26 cellular contexts compared by ENCODE assay signal in genomic region chr5:112189328-112189840, GRCh38.
"Had no signal": no experiment of that assay in that cellular context is flagged by ENCODE, and none has a peak within 500 bp of the region (broad histone marks: within the 10 kb centered on the region; RNA-seq: fewer than 3 reads in every experiment).

No MANE protein-coding gene starts in this region.

- H3K9me3 ChIP-seq: ascending aorta, breast epithelium, colonic mucosa had no signal

- ATAC-seq: activated CD4-positive, alpha-beta T cell treated with anti-CD3 and anti-CD28 coated beads for 36 hours; activated CD8-positive, alpha-beta memory T cell treated with anti-CD3 and anti-CD28 coated beads, Interleukin-2, amount 10 ng/mL, durations not matched to agents 7 days and 5 days; activated CD8-positive, alpha-beta T cell treated with anti-CD3 and anti-CD28 coated beads, Interleukin-2, amount 10 ng/mL, durations not matched to agents 7 days and 5 days; esophagus mucosa had no signal

- H3K4me3 ChIP-seq: ascending aorta, breast epithelium, cardiac muscle cell, colonic mucosa had no signal

- H3K36me3 ChIP-seq: breast epithelium, cardiac muscle cell, colonic mucosa had no signal

- H3K4me1 ChIP-seq: ascending aorta, breast epithelium, colonic mucosa had no signal

- DNase-seq: activated CD4-positive, alpha-beta memory T cell treated with anti-CD3 and anti-CD28 coated beads for 36 hours; activated CD4-positive, alpha-beta T cell treated with anti-CD3 and anti-CD28 coated beads for 36 hours; activated CD4-positive, alpha-beta T cell treated with anti-CD3 and anti-CD28 coated beads, Interleukin-2, amount 10 ng/mL, durations not matched to agents 24 days and 14 days; activated CD4-positive, CD25-positive, alpha-beta regulatory T cell; activated CD4-positive, CD25-positive, alpha-beta regulatory T cell treated with anti-CD3 and anti-CD28 coated beads, Interleukin-2, amount 50 U/mL, for 72 hours; activated CD8-positive, alpha-beta memory T cell treated with anti-CD3 and anti-CD28 coated beads, Interleukin-2, amount 10 ng/mL, durations not matched to agents 7 days and 5 days; activated CD8-positive, alpha-beta memory T cell treated with anti-CD3 and anti-CD28 coated beads, Interleukin-2, amount 50 U/mL, for 4 hours; activated CD8-positive, alpha-beta T cell treated with anti-CD3 and anti-CD28 coated beads, Interleukin-2, amount 10 ng/mL, durations not matched to agents 7 days and 5 days; activated gamma-delta T cell; activated naive CD4-positive, alpha-beta T cell; activated naive CD4-positive, alpha-beta T cell treated with anti-CD3 and anti-CD28 coated beads, Interleukin-2, amount 10 ng/mL, durations not matched to agents 7 days and 5 days; activated naive CD8-positive, alpha-beta T cell treated with anti-CD3 and anti-CD28 coated beads, Interleukin-2, amount 10 ng/mL, durations not matched to agents 7 days and 5 days; activated T-cell treated with anti-CD3 and anti-CD28 coated beads, Interleukin-2, amount 50 U/mL, for 1 hour; activated T-cell treated with anti-CD3 and anti-CD28 coated beads, Interleukin-2, amount 50 U/mL, for 48 hours; central memory CD4-positive, alpha-beta T cell; cerebellar nuclear complex; colonic mucosa; effector memory CD4-positive, alpha-beta T cell; endodermal cell; foreskin fibroblast; head of caudate nucleus; T-helper 2 cell had no signal
